8 cellular contexts compared by ENCODE assay signal in the genomic region with DNA sequence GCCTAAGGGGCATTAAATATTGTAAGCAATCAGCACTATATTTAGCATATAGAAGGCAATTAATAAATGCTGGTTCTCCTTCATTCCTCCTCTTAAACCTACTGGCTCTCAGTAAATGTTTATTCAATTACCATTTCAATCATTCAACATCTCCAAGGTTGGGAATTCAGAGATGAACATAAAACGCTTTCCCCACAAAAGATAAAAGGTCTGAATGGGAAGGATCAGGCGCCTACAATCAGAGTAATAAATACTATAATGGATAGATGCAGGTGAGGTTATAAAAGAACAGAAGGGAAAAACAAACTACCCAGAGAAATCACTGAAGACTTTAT. TPM values are rescaled to one million over a fixed set of nuclear protein-coding genes. Genes with fewer than 3 reads are reported as not detected.
A peak's percentile ranks its signal among the peaks of the same experiment; 100 is the strongest.
DNase-seq lines count a peak whose midpoint lies in the region; ATAC-seq and TF ChIP-seq lines count a peak whose summit lies in the region.

No MANE protein-coding gene starts in this region.

- H3K27ac Mint-ChIP-seq in naive thymus-derived CD8-positive, alpha-beta T cell = peak overlapping the region; percentile 94 to 99 (median 97)

- H3K27ac ChIP-seq in A673 (ENCODE audit: low read depth, low read length, poor library complexity, severe bottlenecking) = peak overlapping the region; percentile 84

- intact Hi-C loops in A673 (cut with micrococcal nuclease; ENCODE audit: unreplicated experiment) = no loop called here

- H3K36me3 ChIP-seq in A673 (ENCODE audit: insufficient read depth, low read length, poor library complexity, severe bottlenecking) = peaks cover 9% of the 10 kb centered on the region

- DNase-seq in A673 (ENCODE audit: low spot score) (no peak), choroid plexus epithelial cell (ENCODE audit: low read depth) (no peak), NOMO-1 (lab: John Stamatoyannopoulos, UW; ENCODE audit: unreplicated experiment in 2 of 2) (no peak), foreskin melanocyte (no peak)
- DNase-seq in Jurkat, Clone E6-1 (ENCODE audit: low read depth, low spot score) = no peak
- DNase-seq in naive thymus-derived CD8-positive, alpha-beta T cell = no peak

- H3K4me3 Mint-ChIP-seq in naive thymus-derived CD8-positive, alpha-beta T cell = peak overlapping the region; percentile 89 to 95 (median 92)

- H3K9me3 Mint-ChIP-seq in naive thymus-derived CD8-positive, alpha-beta T cell = no peaks in the 10 kb centered on the region

- POLR2A ChIA-PET in A673 (lab: Charles Lee; ENCODE audit: low non-redundant PET) = no interaction called here
- POLR2A ChIA-PET in naive thymus-derived CD8-positive, alpha-beta T cell (lab: Charles Lee) = interaction anchor here (0.6 to 3.8 kb wide), 7 partner anchors 15 to 820 kb away, joined by 3 to 55 read pairs (median 3); partner anchors contain the start of genes BTF3L4, NRDC and TXNDC12

- ATAC-seq in naive thymus-derived CD8-positive, alpha-beta T cell = no peak
- ATAC-seq in HG03280 (IDR thresholded peaks at IDR 0.05; ENCODE audit: unreplicated experiment) = no peak
- ATAC-seq in GM21529 (IDR thresholded peaks at IDR 0.05; ENCODE audit: unreplicated experiment) = no peak

- peaks cover 0 to 41% (median 2%) of the 10 kb centered on the region in 3 donors for H3K36me3 Mint-ChIP-seq in naive thymus-derived CD8-positive, alpha-beta T cell

- TF ChIP-seq CTCF in A673 (conservative IDR thresholded peaks at IDR 0.05; ENCODE audit: low read depth, low read length) (no peak), choroid plexus epithelial cell (conservative IDR thresholded peaks at IDR 0.05; ENCODE audit: low read depth, low read length) (no peak)

- no peaks in the 10 kb centered on the region for H3K9me3 ChIP-seq in A673 (ENCODE audit: low read depth, low read length, poor library complexity, severe bottlenecking)

- H3K4me1 Mint-ChIP-seq in naive thymus-derived CD8-positive, alpha-beta T cell = peaks cover 16 to 46% (median 41%) of the 10 kb centered on the region in 4 donors

- CTCF ChIA-PET in A673 (lab: Charles Lee) = no interaction called here

- BruUV-seq in A673 (replicated peaks; lab: Mats Ljungman, UMichigan) = no TSS peak

- peak overlapping the region; percentile 81 for H3K4me3 ChIP-seq in A673 (ENCODE audit: low read depth, low read length, poor library complexity, severe bottlenecking)
- H3K4me3 ChIP-seq in Jurkat, Clone E6-1 (ENCODE audit: low read length) = peak overlapping the region; percentile 97
- H3K4me3 ChIP-seq in choroid plexus epithelial cell (ENCODE audit: low read depth, low read length) = peak overlapping the region; percentile 97

- H3K27me3 Mint-ChIP-seq in naive thymus-derived CD8-positive, alpha-beta T cell = no peaks in the 10 kb centered on the region

- H3K27me3 ChIP-seq in A673 (replicated peaks; ENCODE audit: insufficient read depth, low read depth, low read length, poor library complexity) = no peaks in the 10 kb centered on the region

- peaks cover 17% of the 10 kb centered on the region for H3K4me1 ChIP-seq in A673 (ENCODE audit: insufficient read depth, low read length, poor library complexity, severe bottlenecking)

RNA-seq across cellular contexts. Expression of gene KTI12, which starts 0.4 kb away (rescaled TPM):
- 12.4 and 17.1 TPM in 2 replicates for total RNA-seq in A673 (2021)
- polyA plus RNA-seq in Jurkat, Clone E6-1 (2012; ENCODE audit: insufficient read depth, insufficient read length) = 13.5 TPM
- total RNA-seq in naive thymus-derived CD8-positive, alpha-beta T cell = 10 to 100 TPM; 16.9 to 19.5 TPM
- polyA plus RNA-seq in naive thymus-derived CD8-positive, alpha-beta T cell = 10 to 100 TPM; 42.2 to 47.5 (median 44.0) TPM

RNA-seq across cellular contexts. Expression of gene TXNDC12, which starts 21.0 kb away (rescaled TPM):
- 56.0 and 70.1 TPM in 2 replicates for total RNA-seq in A673 (2021)
- 89.6 TPM for polyA plus RNA-seq in Jurkat, Clone E6-1 (2012; ENCODE audit: insufficient read depth, insufficient read length)
- total RNA-seq in naive thymus-derived CD8-positive, alpha-beta T cell = 10 to 100 TPM; 34.3 to 35.3 TPM
- polyA plus RNA-seq in naive thymus-derived CD8-positive, alpha-beta T cell = 10 to 100 TPM; 77.9 to 95.3 (median 84.0) TPM

RNA-seq across cellular contexts. Expression of gene BTF3L4, which starts 22.1 kb away (rescaled TPM):
- total RNA-seq in A673 (2021) = 84.4 and 87.0 TPM in 2 replicates
- polyA plus RNA-seq in Jurkat, Clone E6-1 (2012; ENCODE audit: insufficient read depth, insufficient read length) = 68.7 TPM
- total RNA-seq in naive thymus-derived CD8-positive, alpha-beta T cell = 10 to 100 TPM; 33.1 to 38.2 TPM
- 10 to 100 TPM; 61.9 to 71.0 (median 68.4) TPM for polyA plus RNA-seq in naive thymus-derived CD8-positive, alpha-beta T cell

RNA-seq across cellular contexts. Expression of gene RAB3B, which starts 43.5 kb away (rescaled TPM):
- 25.5 and 27.2 TPM in 2 replicates for total RNA-seq in A673 (2021)
- polyA plus RNA-seq in Jurkat, Clone E6-1 (2012; ENCODE audit: insufficient read depth, insufficient read length) = 1.5 TPM
- under 1 TPM; 0.05 TPM for total RNA-seq in naive thymus-derived CD8-positive, alpha-beta T cell
- under 1 TPM in 1 of 3 donors, not detected in 2; 0.01 TPM for polyA plus RNA-seq in naive thymus-derived CD8-positive, alpha-beta T cell
